ENCODE assay signal across 32 cellular contexts in genomic region chr7:157774495-157774894, GRCh38.
"Had no signal": no experiment of that assay in that cellular context is flagged by ENCODE, and none has a peak within 500 bp of the region (broad histone marks: within the 10 kb centered on the region; RNA-seq: fewer than 3 reads in every experiment).

No MANE protein-coding gene starts in this region.

- H3K27me3 ChIP-seq: ascending aorta, cardiac muscle cell had no signal

- ATAC-seq: activated CD8-positive, alpha-beta T cell treated with anti-CD3 and anti-CD28 coated beads for 36 hours; activated naive CD4-positive, alpha-beta T cell treated with anti-CD3 and anti-CD28 coated beads, Interleukin-2, amount 50 U/mL, for 72 hours; activated T-cell treated with anti-CD3 and anti-CD28 coated beads, Interleukin-2, amount 50 U/mL, for 4 hours; activated T-cell treated with anti-CD3 and anti-CD28 coated beads, Interleukin-2, amount 50 U/mL, for 72 hours; activated T-helper 17 cell treated with anti-CD3 and anti-CD28 coated beads, Interleukin-2, amount 50 U/mL, for 72 hours had no signal

- FAIRE-seq: bronchial epithelial cell, TTC549 had no signal

- DNase-seq: activated B cell treated with CpG ODN at 0.5 μM for 24 hours; activated CD4-positive, alpha-beta memory T cell treated with anti-CD3 and anti-CD28 coated beads for 36 hours; activated CD4-positive, alpha-beta T cell treated with anti-CD3 and anti-CD28 coated beads for 4 hours; activated CD4-positive, alpha-beta T cell treated with anti-CD3 and anti-CD28 coated beads, Interleukin-2, amount 10 ng/mL, durations not matched to agents 24 days and 14 days; activated CD4-positive, alpha-beta T cell treated with anti-CD3 and anti-CD28 coated beads, Interleukin-2, amount 50 U/mL, for 1 hour; activated CD4-positive, alpha-beta T cell treated with anti-CD3 and anti-CD28 coated beads, Interleukin-2, amount 50 U/mL, for 4 hours; activated CD4-positive, CD25-positive, alpha-beta regulatory T cell treated with anti-CD3 and anti-CD28 coated beads, Interleukin-2, amount 50 U/mL, for 72 hours; activated CD8-positive, alpha-beta memory T cell treated with anti-CD3 and anti-CD28 coated beads, Interleukin-2, amount 50 U/mL, for 4 hours; activated CD8-positive, alpha-beta T cell treated with anti-CD3 and anti-CD28 coated beads for 36 hours; activated effector memory CD4-positive, alpha-beta T cell treated with anti-CD3 and anti-CD28 coated beads, Interleukin-2, amount 50 U/mL, for 16 hours; activated gamma-delta T cell treated with Interleukin-2 at 50 U/mL for 16 hours; activated naive CD4-positive, alpha-beta T cell; activated naive CD4-positive, alpha-beta T cell treated with anti-CD3 and anti-CD28 coated beads for 36 hours; activated naive CD4-positive, alpha-beta T cell treated with anti-CD3 and anti-CD28 coated beads, Interleukin-2, amount 50 U/mL, for 16 hours; activated naive CD8-positive, alpha-beta T cell treated with anti-CD3 and anti-CD28 coated beads for 36 hours; activated T-cell treated with anti-CD3 and anti-CD28 coated beads for 4 hours; activated T-cell treated with anti-CD3 and anti-CD28 coated beads, Interleukin-2, amount 50 U/mL, for 1 hour; activated T-cell treated with anti-CD3 and anti-CD28 coated beads, Interleukin-2, amount 50 U/mL, for 4 hours; activated T-cell treated with anti-CD3 and anti-CD28 coated beads, Interleukin-2, amount 50 U/mL, for 72 hours; adrenal gland; amniotic stem cell; caudate nucleus; T-helper 1 cell; T-helper 2 cell; T-helper 9 cell had no signal

- H3K36me3 ChIP-seq: adrenal gland, ascending aorta, cardiac muscle cell had no signal

- H3K4me1 ChIP-seq: adrenal gland, ascending aorta had no signal

- H3K27ac ChIP-seq: adrenal gland, ascending aorta, cardiac muscle cell, VCaP had no signal

- H3K4me3 ChIP-seq: adrenal gland, ascending aorta, cardiac muscle cell had no signal

- H3K9me3 ChIP-seq: adrenal gland had no signal
